Comparison of ENCODE assay signal across 13 cellular contexts in genomic region chr18:56747032-56747658, GRCh38.
DNase-seq lines count a peak whose midpoint lies in the region; ATAC-seq and TF ChIP-seq lines count a peak whose summit lies in the region.
"Had no signal": no experiment of that assay in that cellular context is flagged by ENCODE, and none has a peak within 500 bp of the region (broad histone marks: within the 10 kb centered on the region; RNA-seq: fewer than 3 reads in every experiment).

No MANE protein-coding gene starts in this region.

- peak; percentile 1 for DNase-seq in GM12865 (ENCODE audit: low read depth)
- DNase-seq in central memory CD8-positive, alpha-beta T cell (ENCODE audit: low spot score in 2 of 2), result no peak
- no peak for DNase-seq in nephron progenitor cell
- no peak for DNase-seq in NCI-H1694 treated with DMSO at 0.1 percent for 48 hours (lab: John Stamatoyannopoulos, UW)
- DNase-seq in cerebellar cortex (ENCODE audit: low spot score), result no peak
- DNase-seq: activated effector memory CD4-positive, alpha-beta T cell treated with anti-CD3 and anti-CD28 coated beads, Interleukin-2, amount 50 U/mL, for 16 hours; CD8-positive, alpha-beta memory T cell; left colon; NCI-H187 treated with DMSO at 0.1 percent for 48 hours; stimulated activated CD4-positive, alpha-beta T cell treated with anti-CD3 and anti-CD28 coated beads, Interleukin-15, amount 100 ng/mL, for 24 hours had no signal

- H3K27me3 Mint-ChIP-seq in central memory CD8-positive, alpha-beta T cell, result no peaks in the 10 kb centered on the region
- no peaks in the 10 kb centered on the region for H3K27me3 Mint-ChIP-seq in nephron progenitor cell (ENCODE audit: low read depth, poor library complexity)
- H3K27me3 Mint-ChIP-seq: CD8-positive, alpha-beta memory T cell had no signal

- TF ChIP-seq CTCF in GM12865 (IDR thresholded peaks at IDR 0.05; ENCODE audit: insufficient read depth, low read depth, low read length, missing control alignments) (no peak), nephron progenitor cell (IDR thresholded peaks at IDR 0.05) (no peak)

- ATAC-seq in GM19452 (IDR thresholded peaks at IDR 0.05; ENCODE audit: unreplicated experiment) (peak; percentile 59), HG03521 (IDR thresholded peaks at IDR 0.05; ENCODE audit: unreplicated experiment) (peak; percentile 64), GM19463 (IDR thresholded peaks at IDR 0.05; ENCODE audit: unreplicated experiment) (no peak)
- ATAC-seq in central memory CD8-positive, alpha-beta T cell (replicated peaks; ENCODE audit: extremely low read depth, poor library complexity, severe bottlenecking), result no peak

- no peaks in the 10 kb centered on the region for H3K9me3 Mint-ChIP-seq in central memory CD8-positive, alpha-beta T cell
- no peaks in the 10 kb centered on the region for H3K9me3 Mint-ChIP-seq in nephron progenitor cell
- H3K9me3 Mint-ChIP-seq: CD8-positive, alpha-beta memory T cell had no signal

- H3K27ac Mint-ChIP-seq in central memory CD8-positive, alpha-beta T cell (ENCODE audit: low read depth), result peak overlapping the region; percentile 41
- no peak overlapping the region for H3K27ac Mint-ChIP-seq in nephron progenitor cell

- H3K4me1 Mint-ChIP-seq in central memory CD8-positive, alpha-beta T cell, result peaks cover 20% of the 10 kb centered on the region
- H3K4me1 Mint-ChIP-seq in nephron progenitor cell, result no peaks in the 10 kb centered on the region

- H3K36me3 Mint-ChIP-seq in central memory CD8-positive, alpha-beta T cell (ENCODE audit: insufficient read depth), result peaks cover 2% of the 10 kb centered on the region
- H3K36me3 Mint-ChIP-seq in nephron progenitor cell (ENCODE audit: low read depth), result no peaks in the 10 kb centered on the region

- no peak overlapping the region for H3K4me3 Mint-ChIP-seq in central memory CD8-positive, alpha-beta T cell
- H3K4me3 Mint-ChIP-seq in nephron progenitor cell, result no peak overlapping the region

- no peak overlapping the region for H3K4me3 ChIP-seq in GM12865 (ENCODE audit: low read depth, low read length)

Comparison
In these comparisons a context has a peak if more than half of its experiments do, and no peak if none do; other contexts are left out.
1. ATAC-seq: peak in GM19452 (single experiment) and HG03521 (single experiment); none in central memory CD8-positive, alpha-beta T cell (single experiment) and GM19463 (single experiment).